23 cellular contexts compared by ENCODE assay signal in genomic region chr7:40711706-40712105, GRCh38.
"Had no signal": no experiment of that assay in that cellular context is flagged by ENCODE, and none has a peak within 500 bp of the region (broad histone marks: within the 10 kb centered on the region; RNA-seq: fewer than 3 reads in every experiment).

No MANE protein-coding gene starts in this region.

- H3K36me3 ChIP-seq: esophagus squamous epithelium, left lung, ovary, sigmoid colon, stomach, thyroid gland had no signal

- H3K4me1 Mint-ChIP-seq: naive thymus-derived CD4-positive, alpha-beta T cell; stimulated activated effector memory CD8-positive, alpha-beta T cell treated with anti-CD3 and anti-CD28 coated beads, Interleukin-12 subunit alpha, Interleukin-12 subunit beta, amount 100 ng/mL, for 72 hours had no signal

- H3K27ac ChIP-seq: esophagus squamous epithelium, left lung, ovary, psoas muscle, sigmoid colon, stomach, thyroid gland had no signal

- H3K27ac Mint-ChIP-seq: effector memory CD8-positive, alpha-beta T cell; naive thymus-derived CD4-positive, alpha-beta T cell; nephron progenitor cell; stimulated activated effector memory CD8-positive, alpha-beta T cell treated with anti-CD3 and anti-CD28 coated beads, Interleukin-12 subunit alpha, Interleukin-12 subunit beta, amount 100 ng/mL, for 72 hours; type B pancreatic cell had no signal

- H3K4me3 ChIP-seq: esophagus squamous epithelium, left lung, ovary, psoas muscle, sigmoid colon, stomach, thyroid gland had no signal

- H3K9me3 ChIP-seq: esophagus squamous epithelium, left lung, ovary, psoas muscle, sigmoid colon, stomach, thyroid gland had no signal

- H3K27me3 Mint-ChIP-seq: effector memory CD8-positive, alpha-beta T cell; type B pancreatic cell had no signal

- H3K27me3 ChIP-seq: esophagus squamous epithelium, left lung, ovary, sigmoid colon, stomach, thyroid gland had no signal

- H3K4me1 ChIP-seq: psoas muscle, sigmoid colon had no signal

- ATAC-seq: effector memory CD8-positive, alpha-beta T cell; left cardiac atrium; left lung; naive thymus-derived CD4-positive, alpha-beta T cell; psoas muscle; right cardiac atrium; stimulated activated effector memory CD8-positive, alpha-beta T cell treated with anti-CD3 and anti-CD28 coated beads, Interleukin-12 subunit alpha, Interleukin-12 subunit beta, amount 100 ng/mL, for 72 hours had no signal

- H3K4me3 Mint-ChIP-seq: effector memory CD8-positive, alpha-beta T cell; naive thymus-derived CD4-positive, alpha-beta T cell; nephron progenitor cell; stimulated activated effector memory CD8-positive, alpha-beta T cell treated with anti-CD3 and anti-CD28 coated beads, Interleukin-12 subunit alpha, Interleukin-12 subunit beta, amount 100 ng/mL, for 72 hours; type B pancreatic cell had no signal

- H3K9me3 Mint-ChIP-seq: nephron progenitor cell had no signal

- H3K36me3 Mint-ChIP-seq: naive thymus-derived CD4-positive, alpha-beta T cell; stimulated activated effector memory CD8-positive, alpha-beta T cell treated with anti-CD3 and anti-CD28 coated beads, Interleukin-12 subunit alpha, Interleukin-12 subunit beta, amount 100 ng/mL, for 72 hours; type B pancreatic cell had no signal

- DNase-seq: cerebellar nuclear complex; cortex of kidney; effector memory CD8-positive, alpha-beta T cell; esophagus squamous epithelium; head of caudate nucleus; left cardiac atrium; left lung; mesendoderm; midbrain; naive thymus-derived CD4-positive, alpha-beta T cell; nephron progenitor cell; occipital lobe; ovary; psoas muscle; right cardiac atrium; sigmoid colon; stimulated activated CD4-positive, alpha-beta T cell treated with anti-CD3 and anti-CD28 coated beads, Interleukin-2, amount 100 ng/mL, for 24 hours; stimulated activated CD4-positive, alpha-beta T cell treated with anti-CD3 and anti-CD28 coated beads, Interleukin-4, amount 100 ng/mL, for 24 hours; stimulated activated naive CD4-positive, alpha-beta T cell treated with Interleukin-2 at 50 U/mL for 16 hours; stomach; thyroid gland had no signal
